27 cellular contexts compared by ENCODE assay signal in genomic region chr2:16824472-16824871, GRCh38.
"Had no signal": no experiment of that assay in that cellular context is flagged by ENCODE, and none has a peak within 500 bp of the region (broad histone marks: within the 10 kb centered on the region; RNA-seq: fewer than 3 reads in every experiment).

No MANE protein-coding gene starts in this region.

- H3K4me3 ChIP-seq: left lung, lower lobe of right lung, pancreas, prostate gland, skin epidermis, stomach, testis, thyroid gland, transverse colon, upper lobe of left lung, vagina had no signal

- H3K9me3 ChIP-seq: left lung, lower lobe of right lung, pancreas, prostate gland, stomach, testis, thyroid gland, transverse colon, upper lobe of left lung, vagina had no signal

- H3K27me3 ChIP-seq: left lung, pancreas, stomach, testis, thyroid gland, transverse colon, upper lobe of left lung, vagina had no signal

- H3K36me3 ChIP-seq: left lung, lower lobe of right lung, pancreas, prostate gland, stomach, thyroid gland, transverse colon, upper lobe of left lung, vagina had no signal

- ATAC-seq: left colon; left lung; lower lobe of right lung; naive thymus-derived CD8-positive, alpha-beta T cell; pancreas; right cardiac atrium; sciatic nerve; stimulated activated naive B cell treated with anti-CD40 and anti-IgM and Interleukin-4, amounts not matched to agents 10 μg/mL and 1 μg/mL and 100 μg/mL, for 72 hours; stimulated activated naive CD8-positive, alpha-beta T cell treated with anti-CD3 and anti-CD28 coated beads, Interleukin-15, Interleukin-2, amounts not matched to agents 100 U/mL and 50 U/mL, for 24 hours had no signal

- DNase-seq: hippocampal formation; kidney; left colon; left lung; lower lobe of right lung; mesendoderm; naive thymus-derived CD8-positive, alpha-beta T cell; nucleus accumbens; pancreas; posterior cingulate gyrus; retina; right cardiac atrium; stimulated activated CD4-positive, alpha-beta T cell treated with anti-CD3 and anti-CD28 coated beads, Interleukin-12 subunit alpha, Interleukin-12 subunit beta, amount 100 ng/mL, for 4 hours; stimulated activated CD4-positive, alpha-beta T cell treated with anti-CD3 and anti-CD28 coated beads, Interleukin-15, amount 100 ng/mL, for 24 hours; stimulated activated CD4-positive, alpha-beta T cell treated with anti-CD3 and anti-CD28 coated beads, Interleukin-2, amount 100 ng/mL, for 24 hours; stimulated activated CD4-positive, alpha-beta T cell treated with anti-CD3 and anti-CD28 coated beads, Interleukin-4, amount 100 ng/mL, for 1 hour; stimulated activated naive B cell treated with anti-CD40 and anti-IgM and Interleukin-4, amounts not matched to agents 10 μg/mL and 1 μg/mL and 100 μg/mL, for 72 hours; stimulated activated naive CD8-positive, alpha-beta T cell treated with anti-CD3 and anti-CD28 coated beads, Interleukin-15, Interleukin-2, amounts not matched to agents 100 U/mL and 50 U/mL, for 24 hours; stomach; testis; thyroid gland; transverse colon; upper lobe of left lung had no signal

- H3K4me1 ChIP-seq: left lung, lower lobe of right lung, pancreas, prostate gland, testis, thyroid gland, transverse colon, upper lobe of left lung, vagina had no signal

- H3K27ac ChIP-seq: left lung, lower lobe of right lung, pancreas, prostate gland, skin epidermis, stomach, testis, thyroid gland, transverse colon, upper lobe of left lung, vagina had no signal
